7 cellular contexts compared by ENCODE assay signal in the genomic region with DNA sequence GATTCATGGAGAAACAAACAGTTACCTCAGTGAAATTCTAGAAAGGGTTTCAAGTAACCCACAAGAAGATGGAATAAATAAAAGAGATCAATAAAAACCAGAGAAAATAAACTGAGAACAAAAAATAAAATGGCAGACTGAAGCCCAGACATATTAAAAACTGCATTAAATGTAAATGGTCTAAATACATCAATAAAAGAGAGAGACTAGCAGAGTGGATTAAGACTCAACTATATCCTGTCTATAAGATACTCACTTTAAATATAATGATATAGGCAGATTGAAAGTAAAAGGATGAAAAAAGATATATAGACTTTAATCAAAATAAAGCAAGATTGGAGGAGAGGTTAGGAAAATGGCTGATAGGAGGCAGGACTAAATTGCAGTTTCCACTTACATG.
"Had no signal": no experiment of that assay in that cellular context is flagged by ENCODE, and none has a peak within 500 bp of the region (broad histone marks: within the 10 kb centered on the region; RNA-seq: fewer than 3 reads in every experiment).

No MANE protein-coding gene starts in this region.

- DNase-seq: GDM1, GF-D8 had no signal

- FAIRE-seq: G401.6, GM12891, GM12892, GM18507, GM19239 had no signal
